28 cellular contexts compared by ENCODE assay signal in the genomic region with DNA sequence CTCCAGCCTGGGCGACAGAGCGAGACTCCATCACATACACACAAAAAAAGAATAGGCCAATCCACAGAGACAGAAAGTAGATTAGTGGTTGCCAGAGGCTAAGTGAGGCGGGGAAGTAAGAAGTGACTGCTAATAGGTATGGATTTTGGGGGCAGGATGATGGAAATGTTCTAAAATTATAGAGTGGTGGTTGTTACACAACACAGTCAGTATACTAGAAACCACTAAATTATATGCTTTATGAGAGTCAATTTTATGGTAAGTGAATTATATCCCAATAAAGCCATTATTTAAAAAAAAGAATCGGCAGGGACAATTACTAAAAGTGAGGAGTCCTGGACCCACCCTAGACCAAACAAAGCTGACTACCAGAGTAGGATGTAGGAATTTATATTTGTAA. TPM values are rescaled to one million over a fixed set of nuclear protein-coding genes. Genes with fewer than 3 reads are reported as not detected.
"Had no signal": no experiment of that assay in that cellular context is flagged by ENCODE, and none has a peak within 500 bp of the region (broad histone marks: within the 10 kb centered on the region; RNA-seq: fewer than 3 reads in every experiment).

No MANE protein-coding gene starts in this region.

- H3K4me1 ChIP-seq: neural progenitor cell, parathyroid adenoma, stomach, suprapubic skin, tibial artery, upper lobe of right lung had no signal

- ATAC-seq: natural killer cell; right cardiac atrium; sciatic nerve; stimulated activated naive B cell treated with anti-CD40 and anti-IgM and Interleukin-4, amounts not matched to agents 10 μg/mL and 1 μg/mL and 100 μg/mL, for 72 hours; stimulated activated naive CD8-positive, alpha-beta T cell treated with anti-CD3 and anti-CD28 coated beads, Interleukin-15, Interleukin-2, amounts not matched to agents 100 U/mL and 50 U/mL, for 24 hours; upper lobe of right lung had no signal

- H3K27ac ChIP-seq: left ventricle myocardium inferior, neural progenitor cell, neutrophil, parathyroid adenoma, skin epidermis, stomach, suprapubic skin, thoracic aorta, tibial artery, upper lobe of right lung had no signal

- H3K9me3 Mint-ChIP-seq: mesothelial cell of epicardium; naive B cell; natural killer cell; nephron progenitor cell; neural progenitor cell; stimulated activated naive B cell treated with anti-CD40 and anti-IgM and Interleukin-4, amounts not matched to agents 10 μg/mL and 1 μg/mL and 100 μg/mL, for 72 hours had no signal

- H3K9me3 ChIP-seq: left ventricle myocardium inferior, neutrophil, stomach, suprapubic skin, thoracic aorta, tibial artery, upper lobe of right lung had no signal

- H3K27me3 Mint-ChIP-seq: naive B cell had no signal

- H3K4me3 Mint-ChIP-seq: mesothelial cell of epicardium; naive B cell; natural killer cell; nephron progenitor cell; neural progenitor cell; stimulated activated naive B cell treated with anti-CD40 and anti-IgM and Interleukin-4, amounts not matched to agents 10 μg/mL and 1 μg/mL and 100 μg/mL, for 72 hours had no signal

- H3K27ac Mint-ChIP-seq: natural killer cell; nephron progenitor cell; neural progenitor cell; stimulated activated naive B cell treated with anti-CD40 and anti-IgM and Interleukin-4, amounts not matched to agents 10 μg/mL and 1 μg/mL and 100 μg/mL, for 72 hours had no signal

- H3K4me3 ChIP-seq: left ventricle myocardium inferior, lung, neural progenitor cell, skin epidermis, stomach, suprapubic skin, thoracic aorta, tibial artery, upper lobe of right lung had no signal

- H3K36me3 Mint-ChIP-seq: mesothelial cell of epicardium; naive B cell; natural killer cell; neural progenitor cell; stimulated activated naive B cell treated with anti-CD40 and anti-IgM and Interleukin-4, amounts not matched to agents 10 μg/mL and 1 μg/mL and 100 μg/mL, for 72 hours had no signal

- H3K36me3 ChIP-seq: left ventricle myocardium inferior, neural progenitor cell, neutrophil, stomach, suprapubic skin, thoracic aorta, tibial artery, upper lobe of right lung had no signal

- DNase-seq: islet precursor cell; left ventricle myocardium inferior; mesendoderm; naive B cell; natural killer cell; nephron progenitor cell; occipital lobe; retina; right cardiac atrium; stimulated activated CD4-positive, alpha-beta T cell treated with anti-CD3 and anti-CD28 coated beads, Interleukin-12 subunit alpha, Interleukin-12 subunit beta, amount 100 ng/mL, for 4 hours; stimulated activated CD4-positive, alpha-beta T cell treated with anti-CD3 and anti-CD28 coated beads, Interleukin-15, amount 100 ng/mL, for 24 hours; stimulated activated CD4-positive, alpha-beta T cell treated with anti-CD3 and anti-CD28 coated beads, Interleukin-2, amount 100 ng/mL, for 24 hours; stimulated activated CD4-positive, alpha-beta T cell treated with anti-CD3 and anti-CD28 coated beads, Interleukin-4, amount 100 ng/mL, for 1 hour; stimulated activated naive B cell treated with anti-CD40 and anti-IgM and Interleukin-4, amounts not matched to agents 10 μg/mL and 1 μg/mL and 100 μg/mL, for 72 hours; stimulated activated naive CD8-positive, alpha-beta T cell treated with anti-CD3 and anti-CD28 coated beads, Interleukin-15, Interleukin-2, amounts not matched to agents 100 U/mL and 50 U/mL, for 24 hours; stomach had no signal

- H3K4me1 Mint-ChIP-seq: natural killer cell; neural progenitor cell; stimulated activated naive B cell treated with anti-CD40 and anti-IgM and Interleukin-4, amounts not matched to agents 10 μg/mL and 1 μg/mL and 100 μg/mL, for 72 hours had no signal

RNA-seq across cellular contexts. Expression of gene DENND2A, which starts 24.3 kb away (rescaled TPM):
- total RNA-seq: mononuclear cell had no signal
